In genomic region chr17:64430027-64430426, GRCh38 we compare ENCODE assay signal across 2 cellular contexts. TPM values are rescaled to one million over a fixed set of nuclear protein-coding genes. Genes with fewer than 3 reads are reported as not detected.
"Had no signal": no experiment of that assay in that cellular context is flagged by ENCODE, and none has a peak within 500 bp of the region (broad histone marks: within the 10 kb centered on the region; RNA-seq: fewer than 3 reads in every experiment).

No MANE protein-coding gene starts in this region.

RNA-seq across cellular contexts. Expression of gene MILR1, which starts 18.9 kb away (rescaled TPM):
- total RNA-seq: epithelial cell of proximal tubule, foreskin keratinocyte had no signal

RNA-seq across cellular contexts. Expression of gene PECAM1, which starts 39.4 kb away (rescaled TPM):
- total RNA-seq: foreskin keratinocyte had no signal
